Comparison of ENCODE assay signal across 15 cellular contexts in genomic region chr2:98333922-98334321, GRCh38. TPM values are rescaled to one million over a fixed set of nuclear protein-coding genes. Genes with fewer than 3 reads are reported as not detected.
DNase-seq lines count a peak whose midpoint lies in the region; TF ChIP-seq lines count a peak whose summit lies in the region.
"Had no signal": no experiment of that assay in that cellular context is flagged by ENCODE, and none has a peak within 500 bp of the region (broad histone marks: within the 10 kb centered on the region; RNA-seq: fewer than 3 reads in every experiment).

No MANE protein-coding gene starts in this region.

- no peaks in the 10 kb centered on the region for H3K36me3 ChIP-seq in breast epithelium
- H3K36me3 ChIP-seq: tibial nerve had no signal

- TF ChIP-seq POLR2A in breast epithelium (IDR thresholded peaks at IDR 0.05): no peak

- TF ChIP-seq CTCF in MCF 10A (IDR thresholded peaks at IDR 0.05; ENCODE audit: unreplicated experiment) (no peak), breast epithelium (IDR thresholded peaks at IDR 0.05) (no peak), brain (conservative IDR thresholded peaks at IDR 0.05) (no peak)

- H3K27me3 Mint-ChIP-seq in MCF 10A (ENCODE audit: insufficient read depth, unreplicated experiment) (no peaks in the 10 kb centered on the region), brain (peaks cover 6% of the 10 kb centered on the region)
- H3K27me3 Mint-ChIP-seq in activated T-helper 1 cell treated with anti-CD3 and anti-CD28 coated beads, Interleukin-12 subunit alpha, Interleukin-12 subunit beta, Interleukin-2, Interleukin-4 antibody, amounts not matched to agents 30 ng/mL and 10 ng/mL and 1 ng/mL, durations not matched to agents 14 hours and 24 hours and 36 hours (ENCODE audit: insufficient read depth): peaks cover 4% of the 10 kb centered on the region

- peaks cover 12% of the 10 kb centered on the region for H3K4me1 Mint-ChIP-seq in MCF 10A (ENCODE audit: insufficient read depth, unreplicated experiment)
- H3K4me1 Mint-ChIP-seq in brain: peaks cover 56% of the 10 kb centered on the region
- H3K4me1 Mint-ChIP-seq in activated T-helper 1 cell treated with anti-CD3 and anti-CD28 coated beads, Interleukin-12 subunit alpha, Interleukin-12 subunit beta, Interleukin-2, Interleukin-4 antibody, amounts not matched to agents 30 ng/mL and 10 ng/mL and 1 ng/mL, durations not matched to agents 14 hours and 24 hours and 36 hours (ENCODE audit: low read depth): no peaks in the 10 kb centered on the region
- H3K4me1 Mint-ChIP-seq: CD8-positive, alpha-beta memory T cell; IgD-negative memory B cell had no signal

- H3K4me1 ChIP-seq in breast epithelium: no peaks in the 10 kb centered on the region
- H3K4me1 ChIP-seq: tibial nerve had no signal

- no peak overlapping the region for H3K4me3 ChIP-seq in breast epithelium
- H3K4me3 ChIP-seq: tibial nerve had no signal

- H3K27ac Mint-ChIP-seq in MCF 10A (ENCODE audit: low read depth, unreplicated experiment) (peak overlapping the region; percentile 79), brain (peak overlapping the region; percentile 86 to 99 (median 96))
- no peak overlapping the region for H3K27ac Mint-ChIP-seq in activated T-helper 1 cell treated with anti-CD3 and anti-CD28 coated beads, Interleukin-12 subunit alpha, Interleukin-12 subunit beta, Interleukin-2, Interleukin-4 antibody, amounts not matched to agents 30 ng/mL and 10 ng/mL and 1 ng/mL, durations not matched to agents 14 hours and 24 hours and 36 hours
- H3K27ac Mint-ChIP-seq: CD8-positive, alpha-beta memory T cell; IgD-negative memory B cell had no signal

- peaks cover 0 to 11% of the 10 kb centered on the region in 2 donors for H3K9me3 ChIP-seq in breast epithelium

- peak; percentile 2 for DNase-seq in MCF 10A (ENCODE audit: unreplicated experiment)
- DNase-seq in breast epithelium (ENCODE audit: low spot score in 2 of 2): no peak
- DNase-seq in left kidney (ENCODE audit: low read depth, low spot score): peak; percentile 4
- DNase-seq in HuH-7.5 (ENCODE audit: low spot score): no peak
- DNase-seq in ecto neural progenitor cell (ENCODE audit: low spot score): no peak
- DNase-seq in activated T-helper 1 cell treated with anti-CD3 and anti-CD28 coated beads, Interleukin-12 subunit alpha, Interleukin-12 subunit beta, Interleukin-2, Interleukin-4 antibody, amounts not matched to agents 30 ng/mL and 10 ng/mL and 1 ng/mL, durations not matched to agents 14 hours and 24 hours and 36 hours (ENCODE audit: low spot score): no peak
- no peak for DNase-seq in NCI-H446 treated with DMSO at 0.1 percent for 48 hours (lab: John Stamatoyannopoulos, UW)
- DNase-seq: activated CD4-positive, CD25-positive, alpha-beta regulatory T cell; activated naive CD4-positive, alpha-beta T cell treated with Interleukin-2 at 50 U/mL for 16 hours; CD8-positive, alpha-beta memory T cell; retina had no signal

- BruUV-seq in MCF 10A (replicated peaks; lab: Mats Ljungman, UMichigan): TSS peak; percentile 58

- H3K27ac ChIP-seq in breast epithelium: no peak overlapping the region
- H3K27ac ChIP-seq: tibial nerve had no signal

- H3K9me3 Mint-ChIP-seq in MCF 10A (ENCODE audit: unreplicated experiment) (peaks cover 8% of the 10 kb centered on the region), brain (peaks cover 14 to 31% (median 24%) of the 10 kb centered on the region in 5 experiments)
- no peaks in the 10 kb centered on the region for H3K9me3 Mint-ChIP-seq in activated T-helper 1 cell treated with anti-CD3 and anti-CD28 coated beads, Interleukin-12 subunit alpha, Interleukin-12 subunit beta, Interleukin-2, Interleukin-4 antibody, amounts not matched to agents 30 ng/mL and 10 ng/mL and 1 ng/mL, durations not matched to agents 14 hours and 24 hours and 36 hours

- intact Hi-C loops in MCF 10A (cut with micrococcal nuclease): no loop called here
- intact Hi-C loops in breast epithelium (cut with DNase I; ENCODE audit: low total_unique reads): no loop called here
- intact Hi-C loops in activated T-helper 1 cell treated with anti-CD3 and anti-CD28 coated beads, Interleukin-12 subunit alpha, Interleukin-12 subunit beta, Interleukin-2, Interleukin-4 antibody, amounts not matched to agents 30 ng/mL and 10 ng/mL and 1 ng/mL, durations not matched to agents 14 hours and 24 hours and 36 hours (cut with micrococcal nuclease): no loop called here

- H3K4me3 Mint-ChIP-seq in MCF 10A (ENCODE audit: unreplicated experiment) (no peak overlapping the region), brain (peak overlapping the region; percentile 20 to 74 (median 51))
- H3K4me3 Mint-ChIP-seq in activated T-helper 1 cell treated with anti-CD3 and anti-CD28 coated beads, Interleukin-12 subunit alpha, Interleukin-12 subunit beta, Interleukin-2, Interleukin-4 antibody, amounts not matched to agents 30 ng/mL and 10 ng/mL and 1 ng/mL, durations not matched to agents 14 hours and 24 hours and 36 hours: no peak overlapping the region
- H3K4me3 Mint-ChIP-seq: CD8-positive, alpha-beta memory T cell; IgD-negative memory B cell had no signal

- POLR2A ChIA-PET in MCF 10A (lab: Yijun Ruan, JAX): interaction anchor here (1.6 kb wide), 1 partner anchor 10 kb away, joined by 5 read pairs; no protein-coding TSS in a partner anchor

- H3K27me3 ChIP-seq in breast epithelium: no peaks in the 10 kb centered on the region
- H3K27me3 ChIP-seq: tibial nerve had no signal

- no peaks in the 10 kb centered on the region for H3K36me3 Mint-ChIP-seq in MCF 10A (ENCODE audit: insufficient read depth, unreplicated experiment)
- peaks cover 23% of the 10 kb centered on the region for H3K36me3 Mint-ChIP-seq in brain
- no peaks in the 10 kb centered on the region for H3K36me3 Mint-ChIP-seq in activated T-helper 1 cell treated with anti-CD3 and anti-CD28 coated beads, Interleukin-12 subunit alpha, Interleukin-12 subunit beta, Interleukin-2, Interleukin-4 antibody, amounts not matched to agents 30 ng/mL and 10 ng/mL and 1 ng/mL, durations not matched to agents 14 hours and 24 hours and 36 hours (ENCODE audit: low read depth)
- H3K36me3 Mint-ChIP-seq: CD8-positive, alpha-beta memory T cell had no signal

- CTCF ChIA-PET in MCF 10A (lab: Yijun Ruan, JAX): interaction anchor here (1.1 to 1.2 kb wide), 2 partner anchors 36 to 624 kb away, joined by 3 to 4 read pairs; no protein-coding TSS in a partner anchor

RNA-seq across cellular contexts. Expression of gene CNGA3, which starts 12.3 kb away (rescaled TPM):
- total RNA-seq in MCF 10A (2022): not detected in 2 replicates
- total RNA-seq in breast epithelium: under 1 TPM in 2 of 3 donors, not detected in 1; under 0.01 to 0.15 TPM
- polyA plus RNA-seq in brain (ENCODE audit: insufficient read depth, low read depth, low replicate concordance): 10.8 TPM
- total RNA-seq in activated T-helper 1 cell treated with anti-CD3 and anti-CD28 coated beads, Interleukin-12 subunit alpha, Interleukin-12 subunit beta, Interleukin-2, Interleukin-4 antibody, amounts not matched to agents 30 ng/mL and 10 ng/mL and 1 ng/mL, durations not matched to agents 14 hours and 24 hours and 36 hours: not detected in 2 replicates
- total RNA-seq: CD8-positive, alpha-beta memory T cell; NCI-H460 had no signal
- polyA plus RNA-seq: CD8-positive, alpha-beta memory T cell; IgD-negative memory B cell had no signal

Comparison
In these comparisons a context has a peak if more than half of its experiments do, and no peak if none do; other contexts are left out.
1. DNase-seq: peak in MCF 10A (single experiment) and left kidney (single experiment); none in breast epithelium (0 of 2), HuH-7.5 (single experiment), ecto neural progenitor cell (single experiment), activated T-helper 1 cell treated with anti-CD3 and anti-CD28 coated beads, Interleukin-12 subunit alpha, Interleukin-12 subunit beta, Interleukin-2, Interleukin-4 antibody, amounts not matched to agents 30 ng/mL and 10 ng/mL and 1 ng/mL, durations not matched to agents 14 hours and 24 hours and 36 hours (single experiment) and NCI-H446 treated with DMSO at 0.1 percent for 48 hours (single experiment).
2. H3K4me3 Mint-ChIP-seq: peak in brain (5 of 5); none in MCF 10A (single experiment) and activated T-helper 1 cell treated with anti-CD3 and anti-CD28 coated beads, Interleukin-12 subunit alpha, Interleukin-12 subunit beta, Interleukin-2, Interleukin-4 antibody, amounts not matched to agents 30 ng/mL and 10 ng/mL and 1 ng/mL, durations not matched to agents 14 hours and 24 hours and 36 hours (single experiment).